9 cellular contexts compared by ENCODE assay signal in the genomic region with DNA sequence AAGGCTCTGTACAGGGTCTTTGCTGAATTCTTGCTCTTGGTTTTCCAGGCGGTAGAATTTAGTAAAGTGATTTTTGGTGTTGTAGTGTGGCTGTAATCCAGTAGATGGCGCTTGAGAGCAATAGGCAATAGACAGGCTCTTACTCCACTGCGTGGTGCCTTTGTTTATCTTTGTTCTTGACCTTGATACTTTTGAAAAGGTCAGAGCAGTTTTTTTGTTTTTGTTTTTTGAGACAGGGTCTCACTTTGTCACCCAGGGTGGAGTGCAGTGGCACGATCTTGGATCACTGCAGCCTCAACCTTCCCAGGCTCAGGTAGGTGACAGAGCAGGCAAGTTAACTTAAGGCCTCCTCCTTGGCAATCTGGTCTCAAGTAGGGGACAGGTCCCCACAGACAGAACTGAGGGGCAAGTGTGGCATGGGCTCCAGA. TPM values are rescaled to one million over a fixed set of nuclear protein-coding genes. Genes with fewer than 3 reads are reported as not detected.
DNase-seq lines count a peak whose midpoint lies in the region; ATAC-seq and TF ChIP-seq lines count a peak whose summit lies in the region.
"Had no signal": no experiment of that assay in that cellular context is flagged by ENCODE, and none has a peak within 500 bp of the region (broad histone marks: within the 10 kb centered on the region; RNA-seq: fewer than 3 reads in every experiment).

No MANE protein-coding gene starts in this region.

- intact Hi-C loops in left ventricle myocardium superior (cut with micrococcal nuclease): no loop called here

- TF ChIP-seq CTCF in HFF-Myc (IDR thresholded peaks at IDR 0.05; ENCODE audit: low read depth, low read length, missing control alignments): peak; percentile 82

- ATAC-seq in left ventricle myocardium superior (peak; percentile 27), HG03442 (IDR thresholded peaks at IDR 0.05; ENCODE audit: unreplicated experiment) (no peak), HG03354 (IDR thresholded peaks at IDR 0.05; ENCODE audit: poor library complexity, severe bottlenecking, unreplicated experiment) (no peak)

- DNase-seq in COLO668 (lab: John Stamatoyannopoulos, UW; ENCODE audit: unreplicated experiment): peak; percentile 21
- DNase-seq in HFF-Myc (ENCODE audit: extremely low read depth, low read depth): peak; percentile 3
- peak; percentile 45 for DNase-seq in RKO (ENCODE audit: low spot score)
- DNase-seq in activated naive CD4-positive, alpha-beta T cell treated with anti-CD3 and anti-CD28 coated beads, Interleukin-2, amount 50 U/mL, for 16 hours: peak; percentile 40
- DNase-seq in left ventricle myocardium superior: no peak
- DNase-seq in stimulated activated CD4-positive, alpha-beta T cell treated with anti-CD3 and anti-CD28 coated beads, Interleukin-15, amount 100 ng/mL, for 24 hours: peak; percentile 59

- no peak overlapping the region for H3K4me3 ChIP-seq in HFF-Myc (replicated peaks; ENCODE audit: low read depth, low read length)
- H3K4me3 ChIP-seq: SJCRH30 had no signal

RNA-seq across cellular contexts. Expression of a gene that starts 12.2 kb away (rescaled TPM):
- total RNA-seq in left ventricle myocardium superior: 1.2 TPM
- total RNA-seq: SJCRH30 had no signal

RNA-seq across cellular contexts. Expression of a gene that starts 13.8 kb away (rescaled TPM):
- not detected for total RNA-seq in left ventricle myocardium superior
- total RNA-seq: SJCRH30 had no signal

RNA-seq across cellular contexts. Expression of a gene that starts 39.5 kb away (rescaled TPM):
- total RNA-seq in left ventricle myocardium superior: 5.9 TPM
- total RNA-seq: SJCRH30 had no signal

RNA-seq across cellular contexts. Expression of a gene that starts 44.3 kb away (rescaled TPM):
- total RNA-seq in left ventricle myocardium superior: 2.7 TPM
- total RNA-seq: SJCRH30 had no signal
